Comparison of ENCODE assay signal across 1 cellular context in the genomic region with DNA sequence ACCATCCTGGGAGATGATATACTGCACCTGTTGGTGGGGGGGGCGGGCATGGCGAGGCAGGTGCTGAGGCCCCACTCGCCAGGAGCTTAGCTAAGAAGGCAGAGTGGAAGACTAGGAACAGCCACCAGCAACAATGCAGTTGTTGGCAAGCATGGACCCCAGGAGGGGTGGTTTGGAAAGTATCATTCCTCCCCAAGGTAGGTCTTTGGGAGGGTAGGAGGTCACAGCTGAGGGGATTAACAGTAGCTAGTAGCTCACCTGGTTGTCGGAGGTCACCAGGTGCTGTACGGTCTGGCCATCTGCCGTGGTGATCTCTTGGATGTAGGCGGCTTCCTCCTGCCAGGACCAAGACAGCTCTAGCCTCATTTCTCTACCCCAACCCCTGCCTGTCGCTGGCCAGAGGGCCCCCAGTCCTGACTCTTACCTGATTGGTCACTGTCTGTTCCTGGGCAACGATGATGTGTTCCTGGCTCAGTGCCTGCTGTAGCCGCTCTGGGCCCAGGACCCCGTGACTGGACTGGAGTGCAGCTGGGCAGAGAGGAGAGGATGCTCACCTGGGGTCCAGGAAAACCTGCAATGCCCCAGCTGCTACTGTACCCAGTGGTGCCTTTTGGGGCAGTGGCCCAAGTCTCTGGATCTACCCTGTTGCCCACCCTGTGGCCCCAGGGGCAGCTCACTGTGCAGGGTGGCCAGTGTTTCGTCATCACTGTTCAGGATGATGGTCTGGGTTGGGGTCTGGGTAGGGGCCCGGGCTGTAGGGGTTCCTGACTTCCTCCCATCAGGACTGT.
TF ChIP-seq lines count a peak whose summit lies in the region.

No MANE protein-coding gene starts in this region.

TF ChIP-seq in GM12878, 131 proteins besides CTCF, POLR2A, EP300 and RAD21:
- peak; percentile 38; the same call in 1 of the 2 replicates for TF ChIP-seq POLR2AphosphoS5 (IDR thresholded peaks at IDR 0.05; ENCODE audit: low read length)
- TF ChIP-seq MTA3 (IDR thresholded peaks at IDR 0.05; ENCODE audit: borderline replicate concordance, low read length) = peak; percentile 28; the same call in 1 of the 2 replicates
- no peak for TF ChIP-seq DPF2 (IDR thresholded peaks at IDR 0.05)
- 0 out of 2 replicates have a peak, but pooled peaks have one; percentile 4 for TF ChIP-seq RUNX3 (IDR thresholded peaks at IDR 0.05; ENCODE audit: low read length)
- TF ChIP-seq, protein P1, sequence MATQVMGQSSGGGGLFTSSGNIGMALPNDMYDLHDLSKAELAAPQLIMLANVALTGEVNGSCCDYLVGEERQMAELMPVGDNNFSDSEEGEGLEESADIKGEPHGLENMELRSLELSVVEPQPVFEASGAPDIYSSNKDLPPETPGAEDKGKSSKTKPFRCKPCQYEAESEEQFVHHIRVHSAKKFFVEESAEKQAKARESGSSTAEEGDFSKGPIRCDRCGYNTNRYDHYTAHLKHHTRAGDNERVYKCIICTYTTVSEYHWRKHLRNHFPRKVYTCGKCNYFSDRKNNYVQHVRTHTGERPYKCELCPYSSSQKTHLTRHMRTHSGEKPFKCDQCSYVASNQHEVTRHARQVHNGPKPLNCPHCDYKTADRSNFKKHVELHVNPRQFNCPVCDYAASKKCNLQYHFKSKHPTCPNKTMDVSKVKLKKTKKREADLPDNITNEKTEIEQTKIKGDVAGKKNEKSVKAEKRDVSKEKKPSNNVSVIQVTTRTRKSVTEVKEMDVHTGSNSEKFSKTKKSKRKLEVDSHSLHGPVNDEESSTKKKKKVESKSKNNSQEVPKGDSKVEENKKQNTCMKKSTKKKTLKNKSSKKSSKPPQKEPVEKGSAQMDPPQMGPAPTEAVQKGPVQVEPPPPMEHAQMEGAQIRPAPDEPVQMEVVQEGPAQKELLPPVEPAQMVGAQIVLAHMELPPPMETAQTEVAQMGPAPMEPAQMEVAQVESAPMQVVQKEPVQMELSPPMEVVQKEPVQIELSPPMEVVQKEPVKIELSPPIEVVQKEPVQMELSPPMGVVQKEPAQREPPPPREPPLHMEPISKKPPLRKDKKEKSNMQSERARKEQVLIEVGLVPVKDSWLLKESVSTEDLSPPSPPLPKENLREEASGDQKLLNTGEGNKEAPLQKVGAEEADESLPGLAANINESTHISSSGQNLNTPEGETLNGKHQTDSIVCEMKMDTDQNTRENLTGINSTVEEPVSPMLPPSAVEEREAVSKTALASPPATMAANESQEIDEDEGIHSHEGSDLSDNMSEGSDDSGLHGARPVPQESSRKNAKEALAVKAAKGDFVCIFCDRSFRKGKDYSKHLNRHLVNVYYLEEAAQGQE (IDR thresholded peaks at IDR 0.05; ENCODE audit: low read depth, low read length) = no peak
- no peak for TF ChIP-seq NBN (IDR thresholded peaks at IDR 0.05)
- 0 out of 2 replicates have a peak, but pooled peaks have one; percentile 2 for TF ChIP-seq CREB1 (IDR thresholded peaks at IDR 0.05; ENCODE audit: low read depth)
